ENCODE assay signal across 21 cellular contexts in the genomic region with DNA sequence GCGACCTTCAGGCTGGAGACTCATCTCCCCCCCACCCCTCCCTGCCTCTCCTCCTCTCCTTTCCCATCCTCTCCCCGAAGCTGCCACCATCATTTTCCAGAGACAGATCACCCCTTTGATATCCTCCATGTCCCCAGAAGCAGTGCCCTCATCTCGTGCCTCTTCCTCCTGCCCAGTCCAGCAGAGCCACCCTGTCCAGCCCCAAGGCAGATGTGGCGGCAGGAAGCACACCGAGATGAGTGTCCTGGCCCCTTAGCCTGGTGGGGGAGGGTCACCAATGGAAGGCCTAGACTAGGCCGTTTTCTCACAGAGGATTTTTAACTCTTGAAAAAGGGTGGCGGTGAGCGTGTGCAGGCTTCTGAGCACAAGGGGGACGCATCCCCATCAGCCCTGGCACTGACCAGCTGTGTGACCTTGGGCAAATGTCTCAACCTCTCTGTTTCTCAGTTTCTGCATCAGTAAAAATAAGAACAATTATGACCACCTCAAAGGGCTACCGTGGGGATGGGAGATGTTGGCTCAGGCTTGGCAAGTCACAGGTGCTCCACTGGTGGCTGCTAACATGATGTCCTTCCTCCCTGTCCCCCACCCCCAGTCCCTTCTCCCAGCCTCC. TPM values are rescaled to one million over a fixed set of nuclear protein-coding genes. Genes with fewer than 3 reads are reported as not detected.
DNase-seq lines count a peak whose midpoint lies in the region; ATAC-seq, FAIRE-seq and TF ChIP-seq lines count a peak whose summit lies in the region.
"Had no signal": no experiment of that assay in that cellular context is flagged by ENCODE, and none has a peak within 500 bp of the region (broad histone marks: within the 10 kb centered on the region; RNA-seq: fewer than 3 reads in every experiment).

No MANE protein-coding gene starts in this region.

- BruUV-seq in HepG2 (replicated peaks; lab: Mats Ljungman, UMichigan), result no TSS peak

- no peaks in the 10 kb centered on the region for H3K79me2 ChIP-seq in HepG2 (ENCODE audit: insufficient read depth, low read length)

- ATAC-seq in HepG2 (no peak), right lobe of liver (no peak), GM18861 (IDR thresholded peaks at IDR 0.05; ENCODE audit: unreplicated experiment) (no peak), GM18519 (IDR thresholded peaks at IDR 0.05; ENCODE audit: low FRiP score, unreplicated experiment) (no peak)
- ATAC-seq: CD8-positive, alpha-beta T cell had no signal

- H3K27ac Mint-ChIP-seq in chondrocyte (ENCODE audit: unreplicated experiment), result no peak overlapping the region
- H3K27ac Mint-ChIP-seq in nephron, result peak overlapping the region in 2 of 3 experiments; percentile 25 to 51
- H3K27ac Mint-ChIP-seq: CD8-positive, alpha-beta T cell had no signal

- 96% methylated on average over 10 of the region's 10 CpGs for WGBS in HepG2 (ENCODE audit: low lambda C conversion rate)
- 87% methylated on average over 3 of the region's 10 CpGs for WGBS in right lobe of liver (ENCODE audit: insufficient coverage, low coverage, low lambda C conversion rate, missing lambda C conversion rate)

- TF ChIP-seq CTCF in HepG2 (CRISPR knock-in tag; IDR thresholded peaks at IDR 0.05), result no peak
- TF ChIP-seq CTCF in right lobe of liver (IDR thresholded peaks at IDR 0.05), result no peak
- TF ChIP-seq CTCF in chondrocyte (IDR thresholded peaks at IDR 0.05), result no peak
- TF ChIP-seq CTCF in nephron (IDR thresholded peaks at IDR 0.05; ENCODE audit: unreplicated experiment in 3 of 3), result no peak

- H3K4me3 ChIP-seq in HepG2 (replicated peaks in 1 of 3; ENCODE audit: insufficient read depth in 1 of 3, low read depth in 2 of 3, low read length in 3 of 3), result no peak overlapping the region
- H3K4me3 ChIP-seq in right lobe of liver, result no peak overlapping the region
- H3K4me3 ChIP-seq in effector memory CD4-positive, alpha-beta T cell (ENCODE audit: insufficient read depth, low read depth, low read length, poor library complexity, severe bottlenecking), result no peak overlapping the region
- H3K4me3 ChIP-seq: BLaER1 treated with 17β-estradiol and CSF1 and Interleukin-3, amounts not matched to agents 10 nM and 100 nM; MG63; Peyer's patch; SJSA1 had no signal

- no peaks in the 10 kb centered on the region for H3K9me3 Mint-ChIP-seq in chondrocyte (ENCODE audit: low read depth)
- no peaks in the 10 kb centered on the region for H3K9me3 Mint-ChIP-seq in nephron
- H3K9me3 Mint-ChIP-seq: CD8-positive, alpha-beta T cell had no signal

- FAIRE-seq in HepG2 (lab: Jason Lieb, UNC), result no peak
- FAIRE-seq: H54 had no signal

- H3K4me1 Mint-ChIP-seq in chondrocyte (ENCODE audit: low read depth), result peaks cover 11% of the 10 kb centered on the region
- peaks cover 18% of the 10 kb centered on the region for H3K4me1 Mint-ChIP-seq in nephron

- in situ Hi-C loops in HepG2 (cut with HindIII; ENCODE audit: extremely low pct_ligation_motif_present, low pct_unique_long_range_greater_than_20kb), result no loop called here

- POLR2A ChIA-PET in HepG2 (lab: Yijun Ruan, JAX), result no interaction called here

- TF ChIP-seq EP300 in HepG2 (IDR thresholded peaks at IDR 0.05; ENCODE audit: low read depth in 2 of 2, low read length in 2 of 2) (no peak), HepG2 (CRISPR knock-in tag; IDR thresholded peaks at IDR 0.05; ENCODE audit: borderline replicate concordance) (no peak)

- peaks cover 16 to 32% of the 10 kb centered on the region in 2 experiments for H3K36me3 ChIP-seq in HepG2 (replicated peaks in 1 of 2; ENCODE audit: control insufficient read depth in 1 of 2, insufficient read depth in 2 of 2, low read length in 2 of 2)
- peaks cover 0 to 55% (median 27%) of the 10 kb centered on the region in 4 donors for H3K36me3 ChIP-seq in right lobe of liver
- H3K36me3 ChIP-seq in effector memory CD4-positive, alpha-beta T cell (ENCODE audit: control insufficient read depth, insufficient read depth, low read length), result no peaks in the 10 kb centered on the region
- H3K36me3 ChIP-seq: MG63, Peyer's patch had no signal

- H3K27me3 ChIP-seq in HepG2 (ENCODE audit: control insufficient read depth in 1 of 2, insufficient read depth in 2 of 2, low read length in 2 of 2), result no peaks in the 10 kb centered on the region
- no peaks in the 10 kb centered on the region for H3K27me3 ChIP-seq in right lobe of liver
- no peaks in the 10 kb centered on the region for H3K27me3 ChIP-seq in effector memory CD4-positive, alpha-beta T cell (replicated peaks; ENCODE audit: control insufficient read depth, insufficient read depth, low read length, poor library complexity, severe bottlenecking)
- H3K27me3 ChIP-seq: BLaER1 treated with 17β-estradiol and CSF1 and Interleukin-3, amounts not matched to agents 10 nM and 100 nM; MG63; Peyer's patch; SJSA1 had no signal

- H3K4me1 ChIP-seq in HepG2 (ENCODE audit: insufficient read depth, low read length), result no peaks in the 10 kb centered on the region
- peaks cover 0 to 11% (median 0%) of the 10 kb centered on the region in 4 donors for H3K4me1 ChIP-seq in right lobe of liver
- peaks cover 5% of the 10 kb centered on the region for H3K4me1 ChIP-seq in effector memory CD4-positive, alpha-beta T cell (ENCODE audit: control insufficient read depth, insufficient read depth, low read length, poor library complexity, severe bottlenecking)
- H3K4me1 ChIP-seq: SJSA1 had no signal

- H4K20me1 ChIP-seq in HepG2 (ENCODE audit: insufficient read depth, low read length), result no peaks in the 10 kb centered on the region; the same call in 1 of the 2 replicates

- no peaks in the 10 kb centered on the region for H3K36me3 Mint-ChIP-seq in chondrocyte (ENCODE audit: low read depth)
- no peaks in the 10 kb centered on the region for H3K36me3 Mint-ChIP-seq in nephron (ENCODE audit: low read depth)

- no peaks in the 10 kb centered on the region for H3K9me3 ChIP-seq in HepG2 (ENCODE audit: low read length)
- no peaks in the 10 kb centered on the region for H3K9me3 ChIP-seq in right lobe of liver
- no peaks in the 10 kb centered on the region for H3K9me3 ChIP-seq in effector memory CD4-positive, alpha-beta T cell (ENCODE audit: control insufficient read depth, low read length)
- H3K9me3 ChIP-seq: BLaER1 treated with 17β-estradiol and CSF1 and Interleukin-3, amounts not matched to agents 10 nM and 100 nM; MG63; Peyer's patch; SJSA1 had no signal

- H3K9ac ChIP-seq in HepG2 (ENCODE audit: insufficient read depth, low read depth, low read length), result no peak overlapping the region

- no peak overlapping the region for H3K27ac ChIP-seq in HepG2 (ENCODE audit: extremely low read length, insufficient read depth, low read length)
- H3K27ac ChIP-seq in right lobe of liver, result no peak overlapping the region
- H3K27ac ChIP-seq in effector memory CD4-positive, alpha-beta T cell (ENCODE audit: insufficient read depth, low read length, poor library complexity, severe bottlenecking), result no peak overlapping the region
- H3K27ac ChIP-seq: BLaER1 treated with 17β-estradiol and CSF1 and Interleukin-3, amounts not matched to agents 10 nM and 100 nM; Peyer's patch; SJSA1 had no signal

- CTCF ChIA-PET in HepG2 (lab: Yijun Ruan, JAX; ENCODE audit: low intra/inter-chr PET ratio, low total read pairs), result no interaction called here

- H3K4me3 Mint-ChIP-seq in chondrocyte (ENCODE audit: unreplicated experiment), result no peak overlapping the region
- H3K4me3 Mint-ChIP-seq in nephron, result no peak overlapping the region
- H3K4me3 Mint-ChIP-seq: CD8-positive, alpha-beta T cell had no signal

- no peak for TF ChIP-seq POLR2A in HepG2 (IDR thresholded peaks at IDR 0.05; ENCODE audit: insufficient read depth in 1 of 2, low read depth in 2 of 2, low read length in 2 of 2)
- TF ChIP-seq POLR2A in right lobe of liver (IDR thresholded peaks at IDR 0.05), result no peak

- intact Hi-C loops in HepG2 (cut with micrococcal nuclease; ENCODE audit: unreplicated experiment), result no loop called here
- intact Hi-C loops in right lobe of liver (cut with DNase I), result no loop called here

- no peak for TF ChIP-seq RAD21 in HepG2 (CRISPR knock-in tag; IDR thresholded peaks at IDR 0.05)

- H3K27me3 Mint-ChIP-seq in chondrocyte (ENCODE audit: low read depth), result peaks cover 2% of the 10 kb centered on the region
- H3K27me3 Mint-ChIP-seq in nephron (ENCODE audit: low read depth), result peaks cover 29% of the 10 kb centered on the region

- no peak overlapping the region for H2AFZ ChIP-seq in HepG2 (ENCODE audit: low read length)

- no peak overlapping the region for H3K4me2 ChIP-seq in HepG2 (ENCODE audit: low read depth, low read length)
- H3K4me2 ChIP-seq: BLaER1 treated with 17β-estradiol and CSF1 and Interleukin-3, amounts not matched to agents 10 nM and 100 nM had no signal

- DNase-seq in HepG2 (ENCODE audit: low spot score), result no peak
- DNase-seq in right lobe of liver, result no peak
- peak; percentile 60 for DNase-seq in chondrocyte (ENCODE audit: low spot score)
- no peak for DNase-seq in effector memory CD4-positive, alpha-beta T cell
- DNase-seq: CD8-positive, alpha-beta T cell; GDM1; MG63; NCI-H1417; NCI-H1694 treated with DMSO at 0.1 percent for 48 hours; NCI-H2081 treated with DMSO at 0.1 percent for 48 hours; NCI-H2171 treated with DMSO at 0.1 percent for 48 hours; NCI-H524 treated with DMSO at 0.1 percent for 48 hours; Peyer's patch had no signal

RNA-seq across cellular contexts. Expression of a gene that starts 48.9 kb away (rescaled TPM):
- total RNA-seq in HepG2 (2016; rRNA removed; fragmentation: Illumina TruSeq; extraction: Trizol), result 32.5 and 34.9 TPM in 2 replicates
- total RNA-seq in HepG2 (2016; cell fraction: cytosol; rRNA removed; fragmentation: Illumina TruSeq; extraction: Trizol; ENCODE audit: low read depth), result 5.5 and 6.4 TPM in 2 replicates
- total RNA-seq in HepG2 (2016; cell fraction: insoluble cytoplasmic fraction; rRNA removed; fragmentation: Illumina TruSeq; extraction: Trizol), result 25.6 and 34.1 TPM in 2 replicates
- 13.0 TPM in 2 replicates for total RNA-seq in HepG2 (2016; cell fraction: membrane; rRNA removed; fragmentation: Illumina TruSeq; extraction: Trizol)
- total RNA-seq in HepG2 (2016; cell fraction: nucleus; rRNA removed; fragmentation: Illumina TruSeq; extraction: Trizol), result 26.8 and 31.9 TPM in 2 replicates
- polyA plus RNA-seq in HepG2 (2011; rRNA removed), result 11.6 and 15.6 TPM in 2 replicates
- polyA plus RNA-seq in HepG2 (2011; cell fraction: cytosol; rRNA removed), result 6.1 and 10.1 TPM in 2 replicates
- polyA plus RNA-seq in HepG2 (2011; cell fraction: nucleus; rRNA removed), result 107 and 130 TPM in 2 replicates
- 20.2 and 23.9 TPM in 2 replicates for polyA plus RNA-seq in HepG2 (2012)
- 4.0 and 4.1 TPM in 2 replicates for polyA plus RNA-seq in HepG2 (2016; cell fraction: cytosol; fragmentation: Illumina TruSeq; extraction: Trizol; ENCODE audit: low read depth)
- 23.4 and 31.6 TPM in 2 replicates for polyA plus RNA-seq in HepG2 (2016; cell fraction: insoluble cytoplasmic fraction; fragmentation: Illumina TruSeq; extraction: Trizol; ENCODE audit: low read depth)
- 7.8 and 8.3 TPM in 2 replicates for polyA plus RNA-seq in HepG2 (2016; cell fraction: membrane; fragmentation: Illumina TruSeq; extraction: Trizol; ENCODE audit: low read depth)
- polyA plus RNA-seq in HepG2 (2016; cell fraction: nucleus; fragmentation: Illumina TruSeq; extraction: Trizol; ENCODE audit: insufficient read depth, low read depth), result 46.0 and 50.9 TPM in 2 replicates
- 55.5 TPM in 1 of 2 replicates, not detected in the other for polyA minus RNA-seq in HepG2 (2011; rRNA and poly(A)+ RNA removed; ENCODE audit: low replicate concordance)
- polyA minus RNA-seq in HepG2 (2011; cell fraction: cytosol; rRNA and poly(A)+ RNA removed), result 17.1 and 19.0 TPM in 2 replicates
- 35.9 and 37.7 TPM in 2 replicates for polyA minus RNA-seq in HepG2 (2011; cell fraction: nucleus; rRNA and poly(A)+ RNA removed)
- total RNA-seq in right lobe of liver, result 100 to 1,000 TPM in 3 of 6 experiments, 10 to 100 TPM in 3; 67.3 to 183 (median 101) TPM
- total RNA-seq in chondrocyte, result 0.74 to 1.2 TPM in 2 of 3 replicates, not detected in the other

RNA-seq across cellular contexts. Expression of a gene that starts 53.1 kb away (rescaled TPM):
- total RNA-seq in HepG2 (2016; rRNA removed; fragmentation: Illumina TruSeq; extraction: Trizol), result not detected in 2 replicates
- not detected in 2 replicates for total RNA-seq in HepG2 (2016; cell fraction: cytosol; rRNA removed; fragmentation: Illumina TruSeq; extraction: Trizol; ENCODE audit: low read depth)
- total RNA-seq in HepG2 (2016; cell fraction: insoluble cytoplasmic fraction; rRNA removed; fragmentation: Illumina TruSeq; extraction: Trizol), result not detected in 2 replicates
- not detected in 2 replicates for total RNA-seq in HepG2 (2016; cell fraction: membrane; rRNA removed; fragmentation: Illumina TruSeq; extraction: Trizol)
- not detected in 2 replicates for total RNA-seq in HepG2 (2016; cell fraction: nucleus; rRNA removed; fragmentation: Illumina TruSeq; extraction: Trizol)
- polyA plus RNA-seq in HepG2 (2011; rRNA removed), result not detected in 2 replicates
- not detected in 2 replicates for polyA plus RNA-seq in HepG2 (2011; cell fraction: cytosol; rRNA removed)
- polyA plus RNA-seq in HepG2 (2011; cell fraction: nucleus; rRNA removed), result not detected in 2 replicates
- polyA plus RNA-seq in HepG2 (2012), result 1.5 and 1.6 TPM in 2 replicates
- polyA plus RNA-seq in HepG2 (2016; cell fraction: cytosol; fragmentation: Illumina TruSeq; extraction: Trizol; ENCODE audit: low read depth), result not detected in 2 replicates
- polyA plus RNA-seq in HepG2 (2016; cell fraction: insoluble cytoplasmic fraction; fragmentation: Illumina TruSeq; extraction: Trizol; ENCODE audit: low read depth), result not detected in 2 replicates
- not detected in 2 replicates for polyA plus RNA-seq in HepG2 (2016; cell fraction: membrane; fragmentation: Illumina TruSeq; extraction: Trizol; ENCODE audit: low read depth)
- polyA plus RNA-seq in HepG2 (2016; cell fraction: nucleus; fragmentation: Illumina TruSeq; extraction: Trizol; ENCODE audit: insufficient read depth, low read depth), result not detected in 2 replicates
- polyA minus RNA-seq in HepG2 (2011; rRNA and poly(A)+ RNA removed; ENCODE audit: low replicate concordance), result not detected in 2 replicates
- not detected in 2 replicates for polyA minus RNA-seq in HepG2 (2011; cell fraction: cytosol; rRNA and poly(A)+ RNA removed)
- polyA minus RNA-seq in HepG2 (2011; cell fraction: nucleus; rRNA and poly(A)+ RNA removed), result not detected in 2 replicates
- total RNA-seq in right lobe of liver, result 10 to 100 TPM in 1 of 6 experiments, 1 to 10 TPM in 5; 1.2 to 12.9 (median 5.7) TPM
- total RNA-seq in chondrocyte, result not detected in 3 replicates
- total RNA-seq: LHCN-M2, OCI-LY7, Peyer's patch, SJSA1 had no signal
